ENCODE assay signal across 1 cellular context in genomic region chr19:21335721-21336120, GRCh38.
TF ChIP-seq lines count a peak whose summit lies in the region.

No MANE protein-coding gene starts in this region.

TF ChIP-seq in H1, 55 proteins besides CTCF, POLR2A, EP300 and RAD21:
- TF ChIP-seq MAX (IDR thresholded peaks at IDR 0.05) (no peak), TBP (IDR thresholded peaks at IDR 0.05; ENCODE audit: low read depth, low read length) (no peak), CEBPB (IDR thresholded peaks at IDR 0.05; ENCODE audit: low read depth, low read length) (no peak), SIX5 (IDR thresholded peaks at IDR 0.05; ENCODE audit: low read depth, low read length) (no peak), RNF2 (IDR thresholded peaks at IDR 0.05; ENCODE audit: borderline replicate concordance, low read depth, low read length, missing control alignments, poor library complexity, severe bottlenecking) (no peak), USF2 (IDR thresholded peaks at IDR 0.05; ENCODE audit: low read length) (no peak), ATF2 (IDR thresholded peaks at IDR 0.05; ENCODE audit: low read length) (no peak), SRF (IDR thresholded peaks at IDR 0.05; ENCODE audit: low read depth, low read length) (no peak), ASH2L (IDR thresholded peaks at IDR 0.05; ENCODE audit: low read length) (no peak), SUZ12 (IDR thresholded peaks at IDR 0.05; ENCODE audit: low read length) (no peak), CBX5 (IDR thresholded peaks at IDR 0.05; ENCODE audit: low read depth, low read length) (no peak), POLR2AphosphoS5 (IDR thresholded peaks at IDR 0.05; ENCODE audit: low read depth, low read length) (no peak), FOSL1 (IDR thresholded peaks at IDR 0.05; ENCODE audit: insufficient read depth, low read depth, low read length) (no peak), TCF12 (IDR thresholded peaks at IDR 0.05; ENCODE audit: low read depth, low read length) (no peak), BCL11A (IDR thresholded peaks at IDR 0.05; ENCODE audit: low read depth in 2 of 2, low read length in 2 of 2) (no peak), RFX5 (IDR thresholded peaks at IDR 0.05; ENCODE audit: borderline replicate concordance, low read depth, low read length) (no peak), CREB1 (IDR thresholded peaks at IDR 0.05) (no peak), SIN3A (conservative IDR thresholded peaks at IDR 0.05 in 1 of 2, IDR thresholded peaks at IDR 0.05 in 1 of 2; ENCODE audit: low read depth in 1 of 2, low read length in 2 of 2) (no peak), NANOG (IDR thresholded peaks at IDR 0.05; ENCODE audit: insufficient read depth, low read depth, low read length, poor library complexity, severe bottlenecking) (no peak), SIRT6 (IDR thresholded peaks at IDR 0.05; ENCODE audit: low read length) (no peak)
